2 cellular contexts compared by ENCODE assay signal in the genomic region with DNA sequence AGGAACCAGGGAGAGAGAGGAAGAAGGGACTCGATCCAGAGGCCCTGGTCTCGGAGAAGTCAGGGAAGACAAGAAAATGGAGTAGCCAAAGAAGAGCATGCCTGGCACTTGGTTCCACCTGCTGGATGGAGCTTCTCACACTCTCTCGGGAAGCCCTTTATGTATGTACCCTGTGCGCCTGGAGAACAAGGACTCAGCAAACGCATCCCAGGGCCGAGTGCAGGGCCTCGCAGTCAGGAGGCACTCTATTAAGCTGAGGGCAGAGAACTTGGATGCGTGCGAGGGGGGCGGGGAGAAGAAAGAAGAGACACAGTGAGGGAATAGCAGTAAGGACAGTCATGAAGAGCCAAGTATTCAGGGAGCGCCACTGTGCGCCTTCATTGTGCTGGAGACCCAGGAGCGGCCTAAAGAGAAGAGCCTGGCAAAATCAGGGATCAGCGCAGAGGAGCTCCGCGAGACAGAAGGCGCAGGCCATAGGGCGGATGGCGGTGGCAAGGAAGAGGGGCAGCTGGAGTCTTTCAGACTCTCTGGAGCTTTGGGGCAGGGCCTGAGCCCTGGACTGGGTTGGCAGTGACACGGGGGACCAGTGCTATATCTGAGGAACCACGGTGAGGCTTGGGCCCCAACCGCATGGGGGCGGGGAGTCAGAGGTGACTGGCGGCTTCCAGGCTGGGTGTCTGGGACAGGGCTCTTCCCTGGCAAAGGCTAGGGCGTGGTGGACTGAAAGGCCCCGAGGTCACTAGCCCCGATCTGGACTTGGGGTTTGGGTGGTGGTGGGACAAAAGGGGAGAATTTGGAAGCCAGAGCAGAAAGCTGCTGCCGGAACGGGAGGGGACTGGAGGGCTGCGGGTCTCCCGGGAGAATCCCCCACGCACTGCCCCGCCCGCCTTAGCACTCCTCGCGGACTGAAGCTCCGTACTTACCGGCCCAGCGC.
TF ChIP-seq lines count a peak whose summit lies in the region.

No MANE protein-coding gene starts in this region.

TF ChIP-seq in SK-N-SH, 30 proteins besides CTCF, POLR2A, EP300 and RAD21:
- TF ChIP-seq, protein P1, sequence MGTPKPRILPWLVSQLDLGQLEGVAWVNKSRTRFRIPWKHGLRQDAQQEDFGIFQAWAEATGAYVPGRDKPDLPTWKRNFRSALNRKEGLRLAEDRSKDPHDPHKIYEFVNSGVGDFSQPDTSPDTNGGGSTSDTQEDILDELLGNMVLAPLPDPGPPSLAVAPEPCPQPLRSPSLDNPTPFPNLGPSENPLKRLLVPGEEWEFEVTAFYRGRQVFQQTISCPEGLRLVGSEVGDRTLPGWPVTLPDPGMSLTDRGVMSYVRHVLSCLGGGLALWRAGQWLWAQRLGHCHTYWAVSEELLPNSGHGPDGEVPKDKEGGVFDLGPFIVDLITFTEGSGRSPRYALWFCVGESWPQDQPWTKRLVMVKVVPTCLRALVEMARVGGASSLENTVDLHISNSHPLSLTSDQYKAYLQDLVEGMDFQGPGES (IDR thresholded peaks at IDR 0.05; ENCODE audit: low read depth, low read length) = no peak
- no peak for TF ChIP-seq GATA2 (CRISPR knock-in tag; IDR thresholded peaks at IDR 0.05)
- no peak for TF ChIP-seq RCOR1 (IDR thresholded peaks at IDR 0.05; ENCODE audit: low read length)
- no peak for TF ChIP-seq TCF12 (IDR thresholded peaks at IDR 0.05)
- TF ChIP-seq MEF2A (IDR thresholded peaks at IDR 0.05; ENCODE audit: borderline replicate concordance, low read depth) = no peak
- TF ChIP-seq TAF1 (IDR thresholded peaks at IDR 0.05; ENCODE audit: borderline replicate concordance, low read depth, low read length) = no peak
- no peak for TF ChIP-seq EZH2phosphoT487 (IDR thresholded peaks at IDR 0.05; ENCODE audit: borderline replicate concordance, low read depth)
- no peak for TF ChIP-seq FOXJ3 (CRISPR knock-in tag; IDR thresholded peaks at IDR 0.05)
- no peak for TF ChIP-seq FOSL2 (IDR thresholded peaks at IDR 0.05; ENCODE audit: borderline replicate concordance, low read depth)
- no peak for TF ChIP-seq RXRA (IDR thresholded peaks at IDR 0.05; ENCODE audit: borderline replicate concordance, low read depth)
- no peak for TF ChIP-seq TEAD4 (IDR thresholded peaks at IDR 0.05; ENCODE audit: borderline replicate concordance, insufficient read depth)
- no peak for TF ChIP-seq FOXM1 (IDR thresholded peaks at IDR 0.05; ENCODE audit: low read depth)
- TF ChIP-seq SMC3 (IDR thresholded peaks at IDR 0.05; ENCODE audit: low read depth, low read length) = no peak
- TF ChIP-seq, protein P2, sequence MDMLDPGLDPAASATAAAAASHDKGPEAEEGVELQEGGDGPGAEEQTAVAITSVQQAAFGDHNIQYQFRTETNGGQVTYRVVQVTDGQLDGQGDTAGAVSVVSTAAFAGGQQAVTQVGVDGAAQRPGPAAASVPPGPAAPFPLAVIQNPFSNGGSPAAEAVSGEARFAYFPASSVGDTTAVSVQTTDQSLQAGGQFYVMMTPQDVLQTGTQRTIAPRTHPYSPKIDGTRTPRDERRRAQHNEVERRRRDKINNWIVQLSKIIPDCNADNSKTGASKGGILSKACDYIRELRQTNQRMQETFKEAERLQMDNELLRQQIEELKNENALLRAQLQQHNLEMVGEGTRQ (IDR thresholded peaks at IDR 0.05; ENCODE audit: borderline replicate concordance, low read depth, low read length) = no peak
- TF ChIP-seq, protein P3, sequence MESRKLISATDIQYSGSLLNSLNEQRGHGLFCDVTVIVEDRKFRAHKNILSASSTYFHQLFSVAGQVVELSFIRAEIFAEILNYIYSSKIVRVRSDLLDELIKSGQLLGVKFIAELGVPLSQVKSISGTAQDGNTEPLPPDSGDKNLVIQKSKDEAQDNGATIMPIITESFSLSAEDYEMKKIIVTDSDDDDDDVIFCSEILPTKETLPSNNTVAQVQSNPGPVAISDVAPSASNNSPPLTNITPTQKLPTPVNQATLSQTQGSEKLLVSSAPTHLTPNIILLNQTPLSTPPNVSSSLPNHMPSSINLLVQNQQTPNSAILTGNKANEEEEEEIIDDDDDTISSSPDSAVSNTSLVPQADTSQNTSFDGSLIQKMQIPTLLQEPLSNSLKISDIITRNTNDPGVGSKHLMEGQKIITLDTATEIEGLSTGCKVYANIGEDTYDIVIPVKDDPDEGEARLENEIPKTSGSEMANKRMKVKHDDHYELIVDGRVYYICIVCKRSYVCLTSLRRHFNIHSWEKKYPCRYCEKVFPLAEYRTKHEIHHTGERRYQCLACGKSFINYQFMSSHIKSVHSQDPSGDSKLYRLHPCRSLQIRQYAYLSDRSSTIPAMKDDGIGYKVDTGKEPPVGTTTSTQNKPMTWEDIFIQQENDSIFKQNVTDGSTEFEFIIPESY (IDR thresholded peaks at IDR 0.05; ENCODE audit: borderline replicate concordance, low read depth) = no peak
- TF ChIP-seq, protein P4, sequence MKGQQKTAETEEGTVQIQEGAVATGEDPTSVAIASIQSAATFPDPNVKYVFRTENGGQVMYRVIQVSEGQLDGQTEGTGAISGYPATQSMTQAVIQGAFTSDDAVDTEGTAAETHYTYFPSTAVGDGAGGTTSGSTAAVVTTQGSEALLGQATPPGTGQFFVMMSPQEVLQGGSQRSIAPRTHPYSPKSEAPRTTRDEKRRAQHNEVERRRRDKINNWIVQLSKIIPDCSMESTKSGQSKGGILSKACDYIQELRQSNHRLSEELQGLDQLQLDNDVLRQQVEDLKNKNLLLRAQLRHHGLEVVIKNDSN (IDR thresholded peaks at IDR 0.05; ENCODE audit: borderline replicate concordance, low read depth) = no peak

TF ChIP-seq in SK-N-SH treated with all-trans-retinoic acid at 6 μM for 48 hours, 23 proteins besides CTCF, POLR2A, EP300 and RAD21 (continued from another document):
- TF ChIP-seq, protein P5, sequence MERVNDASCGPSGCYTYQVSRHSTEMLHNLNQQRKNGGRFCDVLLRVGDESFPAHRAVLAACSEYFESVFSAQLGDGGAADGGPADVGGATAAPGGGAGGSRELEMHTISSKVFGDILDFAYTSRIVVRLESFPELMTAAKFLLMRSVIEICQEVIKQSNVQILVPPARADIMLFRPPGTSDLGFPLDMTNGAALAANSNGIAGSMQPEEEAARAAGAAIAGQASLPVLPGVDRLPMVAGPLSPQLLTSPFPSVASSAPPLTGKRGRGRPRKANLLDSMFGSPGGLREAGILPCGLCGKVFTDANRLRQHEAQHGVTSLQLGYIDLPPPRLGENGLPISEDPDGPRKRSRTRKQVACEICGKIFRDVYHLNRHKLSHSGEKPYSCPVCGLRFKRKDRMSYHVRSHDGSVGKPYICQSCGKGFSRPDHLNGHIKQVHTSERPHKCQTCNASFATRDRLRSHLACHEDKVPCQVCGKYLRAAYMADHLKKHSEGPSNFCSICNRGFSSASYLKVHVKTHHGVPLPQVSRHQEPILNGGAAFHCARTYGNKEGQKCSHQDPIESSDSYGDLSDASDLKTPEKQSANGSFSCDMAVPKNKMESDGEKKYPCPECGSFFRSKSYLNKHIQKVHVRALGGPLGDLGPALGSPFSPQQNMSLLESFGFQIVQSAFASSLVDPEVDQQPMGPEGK (CRISPR knock-in tag; IDR thresholded peaks at IDR 0.05; ENCODE audit: borderline replicate concordance) = no peak
- TF ChIP-seq ZC3H10 (CRISPR knock-in tag; IDR thresholded peaks at IDR 0.05) (no peak), ARNTL (CRISPR knock-in tag; IDR thresholded peaks at IDR 0.05; ENCODE audit: borderline replicate concordance, low read depth) (no peak)
- TF ChIP-seq, protein P6, sequence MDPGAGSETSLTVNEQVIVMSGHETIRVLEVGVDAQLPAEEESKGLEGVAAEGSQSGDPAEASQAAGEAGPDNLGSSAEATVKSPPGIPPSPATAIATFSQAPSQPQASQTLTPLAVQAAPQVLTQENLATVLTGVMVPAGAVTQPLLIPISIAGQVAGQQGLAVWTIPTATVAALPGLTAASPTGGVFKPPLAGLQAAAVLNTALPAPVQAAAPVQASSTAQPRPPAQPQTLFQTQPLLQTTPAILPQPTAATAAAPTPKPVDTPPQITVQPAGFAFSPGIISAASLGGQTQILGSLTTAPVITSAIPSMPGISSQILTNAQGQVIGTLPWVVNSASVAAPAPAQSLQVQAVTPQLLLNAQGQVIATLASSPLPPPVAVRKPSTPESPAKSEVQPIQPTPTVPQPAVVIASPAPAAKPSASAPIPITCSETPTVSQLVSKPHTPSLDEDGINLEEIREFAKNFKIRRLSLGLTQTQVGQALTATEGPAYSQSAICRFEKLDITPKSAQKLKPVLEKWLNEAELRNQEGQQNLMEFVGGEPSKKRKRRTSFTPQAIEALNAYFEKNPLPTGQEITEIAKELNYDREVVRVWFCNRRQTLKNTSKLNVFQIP (CRISPR knock-in tag; IDR thresholded peaks at IDR 0.05; ENCODE audit: borderline replicate concordance, low read depth) = no peak
TF ChIP-seq in SK-N-SH treated with all-trans-retinoic acid at 6 μM for 48 hours: peak in this region for 0.
